Comparison of ENCODE assay signal across 21 cellular contexts in genomic region chr3:53223541-53223966, GRCh38. TPM values are rescaled to one million over a fixed set of nuclear protein-coding genes. Genes with fewer than 3 reads are reported as not detected.
A peak's percentile ranks its signal among the peaks of the same experiment; 100 is the strongest.
DNase-seq lines count a peak whose midpoint lies in the region; ATAC-seq, FAIRE-seq and TF ChIP-seq lines count a peak whose summit lies in the region.
"Had no signal": no experiment of that assay in that cellular context is flagged by ENCODE, and none has a peak within 500 bp of the region (broad histone marks: within the 10 kb centered on the region; RNA-seq: fewer than 3 reads in every experiment).

No MANE protein-coding gene starts in this region.

- H2AK5ac ChIP-seq in neuronal stem cell (ENCODE audit: low read depth, low read length), result no peak overlapping the region

- H2BK5ac ChIP-seq in neuronal stem cell (ENCODE audit: low read length), result no peak overlapping the region

- peaks cover 37 to 38% of the 10 kb centered on the region in 2 experiments; a peak in 3 of 4 replicates for H3K36me3 ChIP-seq in GM12878 (ENCODE audit: control insufficient read depth in 2 of 2, insufficient read depth in 2 of 2, low read length in 1 of 2)
- H3K36me3 ChIP-seq in neuronal stem cell (replicated peaks in 1 of 2; ENCODE audit: control insufficient read depth in 2 of 2, insufficient read depth in 2 of 2, low read length in 2 of 2), result peaks cover 57 to 62% of the 10 kb centered on the region in 2 donors

- RAD21 ChIA-PET in GM12878 (lab: Charles Lee; ENCODE audit: unreplicated experiment), result no interaction called here

- no peak for TF ChIP-seq EP300 in GM12878 (IDR thresholded peaks at IDR 0.05; ENCODE audit: borderline replicate concordance in 1 of 2, control insufficient read depth in 1 of 2, low read depth in 2 of 2, low read length in 2 of 2)

- SMC1A ChIA-PET in GM12878 (lab: Charles Lee; ENCODE audit: uncharacterized antibody, unreplicated experiment), result no interaction called here

- H2BK12ac ChIP-seq in neuronal stem cell (ENCODE audit: low read length), result no peak overlapping the region

- peak overlapping the region; percentile 16 for H3K18ac ChIP-seq in neuronal stem cell (ENCODE audit: low read length)

- intact Hi-C loops in cardiac septum (cut with DNase I), result loop anchor here (5.0 kb wide), 1 partner anchor 484 kb away; no protein-coding TSS in a partner anchor
- intact Hi-C loops in Right ventricle myocardium superior (cut with DNase I), result no loop called here
- intact Hi-C loops in GM12878 (cut with micrococcal nuclease; ENCODE audit: unreplicated experiment), result no loop called here

- no peak for TF ChIP-seq RAD21 in GM12878 (IDR thresholded peaks at IDR 0.05; ENCODE audit: insufficient read depth, low read depth, low read length)

- POLR2A ChIA-PET in GM12878 (lab: Charles Lee), result no interaction called here

- H3K23ac ChIP-seq in neuronal stem cell (ENCODE audit: low read depth, low read length, poor library complexity), result peak overlapping the region; percentile 46

- H3K9ac ChIP-seq in GM12878 (ENCODE audit: control insufficient read depth, insufficient read depth, low read length) (no peak overlapping the region), neuronal stem cell (ENCODE audit: low read depth, low read length, poor library complexity) (no peak overlapping the region)

- no peak overlapping the region for H4K8ac ChIP-seq in neuronal stem cell (ENCODE audit: low read depth, low read length)

- H3K27me3 ChIP-seq in GM12878 (replicated peaks in 1 of 2; ENCODE audit: control insufficient read depth in 2 of 2, insufficient read depth in 2 of 2, low read length in 1 of 2), result no peaks in the 10 kb centered on the region
- no peaks in the 10 kb centered on the region for H3K27me3 ChIP-seq in neuronal stem cell (ENCODE audit: control insufficient read depth in 3 of 3, insufficient read depth in 3 of 3, low read depth in 1 of 3, low read length in 3 of 3)
- H3K27me3 ChIP-seq: tibial artery had no signal

- peak; percentile 55; the same call in 1 of the 2 replicates for TF ChIP-seq POLR2A in GM12878 (IDR thresholded peaks at IDR 0.05; ENCODE audit: low read depth, low read length)

- no peak overlapping the region for H3K4ac ChIP-seq in neuronal stem cell (ENCODE audit: low read length)

- H3K27ac ChIP-seq in GM12878 (ENCODE audit: control insufficient read depth, insufficient read depth), result no peak overlapping the region
- H3K27ac ChIP-seq in neuronal stem cell (replicated peaks; ENCODE audit: low read length), result no peak overlapping the region
- H3K27ac ChIP-seq: epithelial cell of prostate, tibial artery had no signal

- CTCF ChIA-PET in GM12878 (lab: Yijun Ruan, JAX), result no interaction called here

- no peak overlapping the region for H4K91ac ChIP-seq in neuronal stem cell (ENCODE audit: low read depth, low read length, poor library complexity)

- in situ Hi-C loops in GM12878 (cut with MboI), result no loop called here

- H3K4me1 ChIP-seq in GM12878 (ENCODE audit: control insufficient read depth, insufficient read depth, low read length) (no peaks in the 10 kb centered on the region), neuronal stem cell (ENCODE audit: control insufficient read depth in 2 of 2, insufficient read depth in 1 of 2, low read depth in 1 of 2, low read length in 2 of 2) (no peaks in the 10 kb centered on the region)
- H3K4me1 ChIP-seq: tibial artery had no signal

- H2AFZ ChIP-seq in GM12878 (ENCODE audit: control insufficient read depth, low read depth, low read length) (no peak overlapping the region), neuronal stem cell (ENCODE audit: low read length) (no peak overlapping the region)

- H3K9me3 ChIP-seq in GM12878 (replicated peaks; ENCODE audit: control insufficient read depth, insufficient read depth, low read length) (no peaks in the 10 kb centered on the region), neuronal stem cell (replicated peaks in 1 of 2; ENCODE audit: control insufficient read depth in 2 of 2, insufficient read depth in 1 of 2, low read depth in 1 of 2, low read length in 2 of 2) (no peaks in the 10 kb centered on the region)
- H3K9me3 ChIP-seq: tibial artery had no signal

- ATAC-seq in Right ventricle myocardium superior (ENCODE audit: poor library complexity), result no peak
- no peak for ATAC-seq in GM12878
- no peak for ATAC-seq in stimulated activated naive CD8-positive, alpha-beta T cell treated with anti-CD3 and anti-CD28 coated beads, Interleukin-15, Interleukin-2, amounts not matched to agents 100 U/mL and 50 U/mL, for 24 hours
- ATAC-seq: activated CD8-positive, alpha-beta T cell treated with anti-CD3 and anti-CD28 coated beads for 36 hours; activated naive CD8-positive, alpha-beta T cell treated with anti-CD3 and anti-CD28 coated beads, Interleukin-2, amount 50 U/mL, for 24 hours had no signal

- no peak overlapping the region for H3K4me3 ChIP-seq in GM12878
- H3K4me3 ChIP-seq in neuronal stem cell (ENCODE audit: low read length in 2 of 2), result no peak overlapping the region
- H3K4me3 ChIP-seq: tibial artery had no signal

- no peak for TF ChIP-seq CTCF in GM12878 (IDR thresholded peaks at IDR 0.05 in 2 of 3, conservative IDR thresholded peaks at IDR 0.05 in 1 of 3; ENCODE audit: control insufficient read depth in 2 of 3, extremely low read depth in 1 of 3, insufficient read depth in 1 of 3, low read depth in 3 of 3, low read length in 3 of 3)

- H3K79me1 ChIP-seq in neuronal stem cell (ENCODE audit: low read depth, low read length), result no peaks in the 10 kb centered on the region

- no peak for FAIRE-seq in GM12878 (lab: Jason Lieb, UNC)

- H2BK120ac ChIP-seq in neuronal stem cell (ENCODE audit: low read depth, low read length), result no peak overlapping the region

- no peaks in the 10 kb centered on the region; the same call in 1 of the 2 replicates for H4K20me1 ChIP-seq in GM12878 (ENCODE audit: control insufficient read depth, insufficient read depth)

- no peak overlapping the region for H3K4me2 ChIP-seq in GM12878 (ENCODE audit: control insufficient read depth, insufficient read depth)
- no peak overlapping the region for H3K4me2 ChIP-seq in neuronal stem cell (ENCODE audit: insufficient read depth, low read length, poor library complexity, severe bottlenecking)

- H3K14ac ChIP-seq in neuronal stem cell (ENCODE audit: low read length), result no peak overlapping the region

- H3K79me2 ChIP-seq in GM12878 (ENCODE audit: control insufficient read depth, insufficient read depth, low read length), result no peaks in the 10 kb centered on the region

- no TSS peak for BruUV-seq in GM12878 (replicated peaks; lab: Mats Ljungman, UMichigan)

- WGBS in GM12878 (ENCODE audit: insufficient coverage, insufficient replicate concordance, low lambda C conversion rate, missing lambda C conversion rate), result 79% methylated on average over 9 of the region's 9 CpGs
- WGBS in neuronal stem cell (ENCODE audit: extremely low coverage in 2 of 2, insufficient read length in 2 of 2, insufficient replicate concordance in 1 of 2), 2 donors, result no CpG with 5 or more reads among the region's 9 CpGs

- DNase-seq in cardiac septum (ENCODE audit: low spot score), result peak; percentile 69
- DNase-seq in Right ventricle myocardium superior, result no peak
- no peak for DNase-seq in GM12878 (ENCODE audit: low read depth, low spot score)
- no peak for DNase-seq in neuronal stem cell (ENCODE audit: low spot score)
- DNase-seq in stimulated activated naive CD8-positive, alpha-beta T cell treated with anti-CD3 and anti-CD28 coated beads, Interleukin-15, Interleukin-2, amounts not matched to agents 100 U/mL and 50 U/mL, for 24 hours, result no peak
- no peak for DNase-seq in NCI-H2171 (lab: John Stamatoyannopoulos, UW)
- DNase-seq in NCI-H524 treated with DMSO at 0.1 percent for 48 hours (lab: John Stamatoyannopoulos, UW), result no peak
- no peak for DNase-seq in midbrain (lab: John Stamatoyannopoulos, UW)
- DNase-seq: activated CD4-positive, CD25-positive, alpha-beta regulatory T cell; activated CD8-positive, alpha-beta T cell treated with anti-CD3 and anti-CD28 coated beads for 36 hours; activated gamma-delta T cell treated with Interleukin-2 at 50 U/mL for 16 hours; activated naive CD8-positive, alpha-beta T cell treated with anti-CD3 and anti-CD28 coated beads, Interleukin-2, amount 50 U/mL, for 24 hours; cerebellar nuclear complex; COR-L47; NCI-H2029 treated with DMSO at 0.1 percent for 48 hours; NCI-H226; NCI-H82; stimulated activated CD4-positive, alpha-beta T cell treated with anti-CD3 and anti-CD28 coated beads, Interleukin-4, amount 100 ng/mL, for 24 hours; stimulated activated naive CD4-positive, alpha-beta T cell treated with Interleukin-2 at 50 U/mL for 16 hours; tibial artery had no signal

- no peak overlapping the region for H2BK15ac ChIP-seq in neuronal stem cell (ENCODE audit: low read length)

RNA-seq across cellular contexts. Expression of gene TKT, which starts 32.3 kb away (rescaled TPM):
- total RNA-seq in cardiac septum (34.6 TPM), Right ventricle myocardium superior (43.6 TPM), GM12878 (2014; rRNA removed) (331 and 385 TPM in 2 replicates), GM12878 (2014; rRNA removed; fragmentation: Illumina TruSeq; extraction: Trizol) (128 and 136 TPM in 2 replicates), GM12878 (2021) (331 and 349 TPM in 2 replicates)
- total RNA-seq in GM12878 (2013; cell fraction: nucleolus; rRNA removed), result 106 and 122 TPM in 2 replicates
- 70.6 TPM for polyA plus RNA-seq in GM12878 (2011; ENCODE audit: low read depth)
- polyA plus RNA-seq in GM12878 (2011; rRNA removed) (37.2 and 113 TPM in 2 replicates), GM12878 (2014; fragmentation: Illumina TruSeq; extraction: Trizol) (49.7 and 140 TPM in 2 replicates), GM12878 (2014; fragmentation: Nextera tagmentation; extraction: Ambion mirVana) (10 to 100 TPM; 56.4 to 98.3 TPM), GM12878 (2014; rRNA removed) (238 and 298 TPM in 2 replicates), GM12878 (2016; fragmentation: Nextera tagmentation; extraction: Ambion mirVana) (100 to 1,000 TPM; 147 to 156 TPM)
- 108 and 112 TPM in 2 replicates for polyA plus RNA-seq in GM12878 (2011; cell fraction: cytosol; rRNA removed)
- polyA plus RNA-seq in GM12878 (2011; cell fraction: nucleus; rRNA removed), result 176 and 234 TPM in 2 replicates
- polyA plus RNA-seq in GM12878 (2012), result 182 and 245 TPM in 2 replicates
- 84.9 and 143 TPM in 2 replicates for polyA minus RNA-seq in GM12878 (2011; rRNA and poly(A)+ RNA removed)
- polyA minus RNA-seq in GM12878 (2011; cell fraction: cytosol; rRNA and poly(A)+ RNA removed), result 96.5 and 97.3 TPM in 2 replicates
- polyA minus RNA-seq in GM12878 (2011; cell fraction: nucleus; rRNA and poly(A)+ RNA removed), result 44.6 and 71.2 TPM in 2 replicates
- 423 TPM for polyA plus RNA-seq in neuronal stem cell (2013, experiment 1 of 2)
- polyA plus RNA-seq in neuronal stem cell (2013, experiment 2 of 2), result 428 TPM
